ENCODE assay signal across 29 cellular contexts in genomic region chr12:62943779-62944395, GRCh38. TPM values are rescaled to one million over a fixed set of nuclear protein-coding genes. Genes with fewer than 3 reads are reported as not detected.
"Had no signal": no experiment of that assay in that cellular context is flagged by ENCODE, and none has a peak within 500 bp of the region (broad histone marks: within the 10 kb centered on the region; RNA-seq: fewer than 3 reads in every experiment).

No MANE protein-coding gene starts in this region.

- H3K27me3 ChIP-seq: MG63, Peyer's patch had no signal

- H3K4me3 Mint-ChIP-seq: activated CD4-positive, alpha-beta memory T cell treated with anti-CD3 and anti-CD28 coated beads for 36 hours; activated CD4-positive, alpha-beta T cell treated with anti-CD3 and anti-CD28 coated beads, Interleukin-2, amount 10 ng/mL, durations not matched to agents 7 days and 5 days; activated naive CD8-positive, alpha-beta T cell; activated T-cell treated with anti-CD3 and anti-CD28 coated beads, Interleukin-2, amount 50 U/mL, for 4 hours; brain; central memory CD8-positive, alpha-beta T cell had no signal

- ATAC-seq: activated T-cell treated with anti-CD3 and anti-CD28 coated beads, Interleukin-2, amount 50 U/mL, for 4 hours; SK-N-SH treated with all-trans-retinoic acid at 6 μM for 48 hours had no signal

- DNase-seq: activated CD4-positive, alpha-beta memory T cell treated with anti-CD3 and anti-CD28 coated beads for 36 hours; activated CD4-positive, alpha-beta T cell treated with anti-CD3 and anti-CD28 coated beads, Interleukin-2, amount 10 ng/mL, durations not matched to agents 7 days and 5 days; activated CD4-positive, CD25-positive, alpha-beta regulatory T cell; activated CD8-positive, alpha-beta memory T cell treated with anti-CD3 and anti-CD28 coated beads for 24 hours; activated effector memory CD4-positive, alpha-beta T cell treated with anti-CD3 and anti-CD28 coated beads, Interleukin-2, amount 50 U/mL, for 16 hours; activated naive CD4-positive, alpha-beta T cell treated with Interleukin-2 at 50 U/mL for 16 hours; activated T-cell treated with anti-CD3 and anti-CD28 coated beads, Interleukin-2, amount 50 U/mL, for 4 hours; amygdala; MG63; MV-4-11; NCI-H1092 treated with DMSO at 0.1 percent for 48 hours; NCI-H1417 treated with DMSO at 0.1 percent for 48 hours; NCI-H1694; NCI-H2029; NCI-H345; NCI-H510A; NCI-H69; NK-92 treated with Interleukin-12 subunit alpha and Interleukin-12 subunit beta, amount 100 ng/mL, for 24 hours; OCI-M1; Peyer's patch; SHP77; SW 1271 had no signal

- H3K27ac Mint-ChIP-seq: activated CD4-positive, alpha-beta memory T cell treated with anti-CD3 and anti-CD28 coated beads for 36 hours; activated CD4-positive, alpha-beta T cell treated with anti-CD3 and anti-CD28 coated beads, Interleukin-2, amount 10 ng/mL, durations not matched to agents 7 days and 5 days; activated naive CD8-positive, alpha-beta T cell; brain had no signal

- H3K4me1 Mint-ChIP-seq: activated CD4-positive, alpha-beta T cell treated with anti-CD3 and anti-CD28 coated beads, Interleukin-2, amount 10 ng/mL, durations not matched to agents 7 days and 5 days; central memory CD8-positive, alpha-beta T cell had no signal

- FAIRE-seq: astrocyte had no signal

- H3K4me1 ChIP-seq: Peyer's patch, SJSA1 had no signal

- H3K9me3 ChIP-seq: Peyer's patch, SJSA1 had no signal

- H3K4me3 ChIP-seq: MG63, Peyer's patch, SJSA1 had no signal

- H3K9me3 Mint-ChIP-seq: activated CD4-positive, alpha-beta memory T cell treated with anti-CD3 and anti-CD28 coated beads for 36 hours; activated CD4-positive, alpha-beta T cell treated with anti-CD3 and anti-CD28 coated beads, Interleukin-2, amount 10 ng/mL, durations not matched to agents 7 days and 5 days; activated T-cell treated with anti-CD3 and anti-CD28 coated beads, Interleukin-2, amount 50 U/mL, for 4 hours; central memory CD8-positive, alpha-beta T cell had no signal

- H3K36me3 Mint-ChIP-seq: activated CD4-positive, alpha-beta memory T cell treated with anti-CD3 and anti-CD28 coated beads for 36 hours; activated naive CD8-positive, alpha-beta T cell; brain had no signal

- H3K27ac ChIP-seq: Peyer's patch, SJSA1 had no signal

- H3K36me3 ChIP-seq: MG63, Peyer's patch, SJSA1 had no signal

RNA-seq across cellular contexts. Expression of gene PPM1H, which starts 8.9 kb away (rescaled TPM):
- total RNA-seq: activated CD4-positive, alpha-beta memory T cell treated with anti-CD3 and anti-CD28 coated beads for 36 hours; activated CD4-positive, alpha-beta T cell treated with anti-CD3 and anti-CD28 coated beads, Interleukin-2, amount 10 ng/mL, durations not matched to agents 7 days and 5 days; T-helper 1 cell treated with Interleukin-12 subunit alpha and Interleukin-12 subunit beta and Interleukin-4 antibody, amounts not matched to agents 30 ng/mL and 1 ng/mL, for 36 hours had no signal
